In genomic region chr1:116716391-116716790, GRCh38 we compare ENCODE assay signal across 35 cellular contexts. TPM values are rescaled to one million over a fixed set of nuclear protein-coding genes. Genes with fewer than 3 reads are reported as not detected.
"Had no signal": no experiment of that assay in that cellular context is flagged by ENCODE, and none has a peak within 500 bp of the region (broad histone marks: within the 10 kb centered on the region; RNA-seq: fewer than 3 reads in every experiment).

No MANE protein-coding gene starts in this region.

- FAIRE-seq: TTC549 had no signal

- H3K36me3 ChIP-seq: ascending aorta, breast epithelium, cardiac muscle cell, colonic mucosa, esophagus muscularis mucosa, gastrocnemius medialis, heart left ventricle had no signal

- DNase-seq: activated CD4-positive, alpha-beta T cell treated with anti-CD3 and anti-CD28 coated beads for 1 hour; activated CD4-positive, alpha-beta T cell treated with anti-CD3 and anti-CD28 coated beads for 4 hours; activated CD4-positive, alpha-beta T cell treated with anti-CD3 and anti-CD28 coated beads, Interleukin-2, amount 10 ng/mL, durations not matched to agents 7 days and 5 days; activated CD4-positive, alpha-beta T cell treated with anti-CD3 and anti-CD28 coated beads, Interleukin-2, amount 50 U/mL, for 48 hours; activated CD8-positive, alpha-beta memory T cell treated with anti-CD3 and anti-CD28 coated beads for 24 hours; activated CD8-positive, alpha-beta memory T cell treated with anti-CD3 and anti-CD28 coated beads, Interleukin-2, amount 50 U/mL, for 4 hours; activated CD8-positive, alpha-beta T cell treated with anti-CD3 and anti-CD28 coated beads for 36 hours; activated effector memory CD4-positive, alpha-beta T cell treated with anti-CD3 and anti-CD28 coated beads, Interleukin-2, amount 50 U/mL, for 16 hours; activated naive CD4-positive, alpha-beta T cell treated with anti-CD3 and anti-CD28 coated beads for 36 hours; activated naive CD8-positive, alpha-beta T cell treated with anti-CD3 and anti-CD28 coated beads, Interleukin-2, amount 10 ng/mL, durations not matched to agents 7 days and 5 days; activated T-cell treated with anti-CD3 and anti-CD28 coated beads, Interleukin-2, amount 50 U/mL, for 1 hour; activated T-cell treated with anti-CD3 and anti-CD28 coated beads, Interleukin-2, amount 50 U/mL, for 48 hours; central memory CD4-positive, alpha-beta T cell; cerebellar nuclear complex; colonic mucosa; effector CD8-positive, alpha-beta T cell; erythroblast; foreskin keratinocyte; gastrocnemius medialis; glutamatergic neuron; heart left ventricle; hypothalamus; T-helper 2 cell had no signal

- H3K27ac ChIP-seq: ascending aorta, breast epithelium, cardiac muscle cell, colonic mucosa, esophagus muscularis mucosa, foreskin keratinocyte, gastrocnemius medialis, heart left ventricle, VCaP had no signal

- H3K4me3 Mint-ChIP-seq: activated CD4-positive, alpha-beta T cell treated with anti-CD3 and anti-CD28 coated beads, Interleukin-2, amount 10 ng/mL, durations not matched to agents 7 days and 5 days; activated CD8-positive, alpha-beta T cell treated with anti-CD3 and anti-CD28 coated beads for 36 hours; activated naive CD4-positive, alpha-beta T cell treated with anti-CD3 and anti-CD28 coated beads for 36 hours; activated naive CD4-positive, alpha-beta T cell treated with anti-CD3 and anti-CD28 coated beads, Interleukin-2, amount 50 U/mL, for 24 hours; activated naive CD8-positive, alpha-beta T cell treated with anti-CD3 and anti-CD28 coated beads, Interleukin-2, amount 10 ng/mL, durations not matched to agents 7 days and 5 days; activated T-helper 1 cell treated with anti-CD3 and anti-CD28 coated beads, Interleukin-12 subunit alpha, Interleukin-12 subunit beta, Interleukin-2, Interleukin-4 antibody, amounts not matched to agents 30 ng/mL and 10 ng/mL and 1 ng/mL, durations not matched to agents 14 hours and 24 hours and 36 hours; brain; WTC11 had no signal

- H3K27me3 ChIP-seq: ascending aorta, breast epithelium, cardiac muscle cell, colonic mucosa, esophagus muscularis mucosa, foreskin keratinocyte, heart left ventricle had no signal

- H3K9me3 Mint-ChIP-seq: activated CD8-positive, alpha-beta T cell treated with anti-CD3 and anti-CD28 coated beads for 36 hours; activated naive CD4-positive, alpha-beta T cell treated with anti-CD3 and anti-CD28 coated beads for 36 hours; activated naive CD4-positive, alpha-beta T cell treated with anti-CD3 and anti-CD28 coated beads, Interleukin-2, amount 50 U/mL, for 24 hours had no signal

- H3K4me1 ChIP-seq: ascending aorta, breast epithelium, colonic mucosa, gastrocnemius medialis had no signal

- H3K4me3 ChIP-seq: ascending aorta, breast epithelium, cardiac muscle cell, colonic mucosa, esophagus muscularis mucosa, gastrocnemius medialis, heart left ventricle had no signal

- H3K9me3 ChIP-seq: ascending aorta, breast epithelium, colonic mucosa, esophagus muscularis mucosa, gastrocnemius medialis, heart left ventricle had no signal

- H3K27me3 Mint-ChIP-seq: activated CD8-positive, alpha-beta T cell treated with anti-CD3 and anti-CD28 coated beads for 36 hours; activated naive CD4-positive, alpha-beta T cell treated with anti-CD3 and anti-CD28 coated beads, Interleukin-2, amount 50 U/mL, for 24 hours; activated naive CD8-positive, alpha-beta T cell treated with anti-CD3 and anti-CD28 coated beads, Interleukin-2, amount 10 ng/mL, durations not matched to agents 7 days and 5 days; brain had no signal

- H3K27ac Mint-ChIP-seq: activated CD4-positive, alpha-beta T cell treated with anti-CD3 and anti-CD28 coated beads, Interleukin-2, amount 10 ng/mL, durations not matched to agents 7 days and 5 days; activated CD8-positive, alpha-beta T cell treated with anti-CD3 and anti-CD28 coated beads for 36 hours; activated naive CD4-positive, alpha-beta T cell treated with anti-CD3 and anti-CD28 coated beads for 36 hours; activated naive CD4-positive, alpha-beta T cell treated with anti-CD3 and anti-CD28 coated beads, Interleukin-2, amount 50 U/mL, for 24 hours; activated naive CD8-positive, alpha-beta T cell treated with anti-CD3 and anti-CD28 coated beads, Interleukin-2, amount 10 ng/mL, durations not matched to agents 7 days and 5 days; activated T-helper 1 cell treated with anti-CD3 and anti-CD28 coated beads, Interleukin-12 subunit alpha, Interleukin-12 subunit beta, Interleukin-2, Interleukin-4 antibody, amounts not matched to agents 30 ng/mL and 10 ng/mL and 1 ng/mL, durations not matched to agents 14 hours and 24 hours and 36 hours; activated T-helper 2 cell treated with anti-CD3 and anti-CD28 coated beads, Interferon-gamma antibody, Interleukin-2, Interleukin-4, amounts not matched to agents 10 μg/mL and 5 μg/mL and 100 μg/mL, durations not matched to agents 14 hours and 24 hours and 36 hours; WTC11 had no signal

- ATAC-seq: activated CD8-positive, alpha-beta T cell treated with anti-CD3 and anti-CD28 coated beads for 36 hours; foreskin keratinocyte; gastrocnemius medialis; heart left ventricle; WTC11 had no signal

RNA-seq across cellular contexts. Expression of gene CD2, which starts 37.8 kb away (rescaled TPM):
- total RNA-seq: ascending aorta, cardiac muscle cell, dermis microvascular lymphatic vessel endothelial cell, foreskin keratinocyte had no signal
- polyA plus RNA-seq: cardiac muscle cell, foreskin keratinocyte had no signal
